24 cellular contexts compared by ENCODE assay signal in genomic region chr5:14280294-14280854, GRCh38.
"Had no signal": no experiment of that assay in that cellular context is flagged by ENCODE, and none has a peak within 500 bp of the region (broad histone marks: within the 10 kb centered on the region; RNA-seq: fewer than 3 reads in every experiment).

No MANE protein-coding gene starts in this region.

- H3K36me3 Mint-ChIP-seq: natural killer cell; stimulated activated effector memory CD8-positive, alpha-beta T cell treated with anti-CD3 and anti-CD28 coated beads, Interleukin-12 subunit alpha, Interleukin-12 subunit beta, amount 100 ng/mL, for 72 hours had no signal

- H3K4me1 Mint-ChIP-seq: stimulated activated effector memory CD8-positive, alpha-beta T cell treated with anti-CD3 and anti-CD28 coated beads, Interleukin-12 subunit alpha, Interleukin-12 subunit beta, amount 100 ng/mL, for 72 hours had no signal

- FAIRE-seq: frontal cortex, keratinocyte had no signal

- DNase-seq: dermis blood vessel endothelial cell; effector memory CD4-positive, alpha-beta T cell; head of caudate nucleus; natural killer cell; stimulated activated CD4-positive, alpha-beta T cell treated with anti-CD3 and anti-CD28 coated beads, Interleukin-12 subunit alpha, Interleukin-12 subunit beta, amount 100 ng/mL, for 4 hours; stimulated activated CD4-positive, alpha-beta T cell treated with anti-CD3 and anti-CD28 coated beads, Interleukin-2, amount 100 ng/mL, for 24 hours; stimulated activated CD4-positive, alpha-beta T cell treated with anti-CD3 and anti-CD28 coated beads, Interleukin-4, amount 100 ng/mL, for 24 hours; stimulated activated naive CD4-positive, alpha-beta T cell treated with Interleukin-2 at 50 U/mL for 16 hours; stomach; thyroid gland; trophoblast cell had no signal

- H3K4me3 ChIP-seq: coronary artery, lung, prostate gland, right atrium auricular region, smooth muscle cell, stomach, thyroid gland, vagina had no signal

- H3K27ac ChIP-seq: coronary artery, neutrophil, prostate gland, right atrium auricular region, stomach, thyroid gland, vagina had no signal

- H3K36me3 ChIP-seq: neutrophil, prostate gland, thyroid gland had no signal

- H3K4me1 ChIP-seq: prostate gland, thyroid gland, vagina had no signal

- H3K27me3 Mint-ChIP-seq: memory B cell had no signal

- H3K9me3 Mint-ChIP-seq: memory B cell; natural killer cell; neural crest cell; stimulated activated effector memory CD8-positive, alpha-beta T cell treated with anti-CD3 and anti-CD28 coated beads, Interleukin-12 subunit alpha, Interleukin-12 subunit beta, amount 100 ng/mL, for 72 hours had no signal

- H3K9me3 ChIP-seq: neutrophil, prostate gland, right atrium auricular region, stomach, thyroid gland, vagina had no signal

- H3K4me2 ChIP-seq: smooth muscle cell had no signal

- H3K4me3 Mint-ChIP-seq: memory B cell; natural killer cell; neural crest cell; stimulated activated effector memory CD8-positive, alpha-beta T cell treated with anti-CD3 and anti-CD28 coated beads, Interleukin-12 subunit alpha, Interleukin-12 subunit beta, amount 100 ng/mL, for 72 hours had no signal

- H3K27ac Mint-ChIP-seq: memory B cell; natural killer cell; stimulated activated effector memory CD8-positive, alpha-beta T cell treated with anti-CD3 and anti-CD28 coated beads, Interleukin-12 subunit alpha, Interleukin-12 subunit beta, amount 100 ng/mL, for 72 hours had no signal

- H3K27me3 ChIP-seq: neutrophil, right atrium auricular region, stomach, thyroid gland, vagina had no signal

- ATAC-seq: natural killer cell; sciatic nerve; stimulated activated effector memory CD8-positive, alpha-beta T cell treated with anti-CD3 and anti-CD28 coated beads, Interleukin-12 subunit alpha, Interleukin-12 subunit beta, amount 100 ng/mL, for 72 hours had no signal
